33 cellular contexts compared by ENCODE assay signal in the genomic region with DNA sequence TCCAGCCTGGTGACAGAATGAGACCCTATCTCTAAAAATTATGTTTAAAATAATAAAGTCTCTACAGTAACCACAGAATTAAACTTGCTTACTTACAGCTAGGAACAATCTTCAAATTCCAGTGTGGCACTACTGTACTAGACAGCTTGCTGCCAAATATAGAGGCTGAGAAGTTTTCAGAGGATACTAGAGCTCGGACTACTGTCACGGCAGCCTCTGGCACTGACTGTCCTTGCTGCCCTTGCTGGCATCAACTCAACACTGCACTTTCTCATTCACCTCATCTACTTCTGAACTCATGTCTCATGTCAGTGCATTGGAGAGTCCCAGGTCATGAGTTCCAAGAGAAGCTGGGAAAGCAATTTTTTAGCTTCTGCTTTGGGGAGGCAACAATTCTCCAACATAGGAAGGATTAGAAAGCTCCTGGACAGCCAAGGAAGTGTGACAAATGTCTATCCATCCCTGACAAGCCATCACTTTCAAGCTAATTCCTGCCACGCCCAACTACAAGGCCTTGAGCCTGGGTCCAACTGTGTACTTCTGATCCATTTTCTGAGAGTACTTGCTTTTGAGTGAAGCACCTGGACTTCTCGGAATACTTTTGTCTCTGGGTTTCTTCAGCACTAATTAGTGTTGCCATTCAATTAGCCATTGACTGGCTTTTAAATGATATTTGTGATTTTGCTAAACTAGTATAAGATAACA.
"Had no signal": no experiment of that assay in that cellular context is flagged by ENCODE, and none has a peak within 500 bp of the region (broad histone marks: within the 10 kb centered on the region; RNA-seq: fewer than 3 reads in every experiment).

No MANE protein-coding gene starts in this region.

- H3K4me2 ChIP-seq: PC-9 had no signal

- H2AFZ ChIP-seq: PC-9 had no signal

- H3K36me3 ChIP-seq: brain microvascular endothelial cell, MG63, SJCRH30, WERI-Rb-1 had no signal

- H3K27me3 ChIP-seq: brain microvascular endothelial cell, MG63, SJCRH30 had no signal

- DNase-seq: activated CD4-positive, alpha-beta T cell treated with anti-CD3 and anti-CD28 coated beads, Interleukin-2, amount 10 ng/mL, durations not matched to agents 24 days and 14 days; activated CD4-positive, alpha-beta T cell treated with anti-CD3 and anti-CD28 coated beads, Interleukin-2, amount 50 U/mL, for 4 hours; activated CD8-positive, alpha-beta T cell treated with anti-CD3 and anti-CD28 coated beads for 36 hours; activated effector memory CD4-positive, alpha-beta T cell treated with anti-CD3 and anti-CD28 coated beads, Interleukin-2, amount 50 U/mL, for 16 hours; activated naive CD4-positive, alpha-beta T cell; activated naive CD4-positive, alpha-beta T cell treated with anti-CD3 and anti-CD28 coated beads, Interleukin-2, amount 50 U/mL, for 16 hours; activated naive CD8-positive, alpha-beta T cell treated with anti-CD3 and anti-CD28 coated beads for 36 hours; activated T-cell treated with anti-CD3 and anti-CD28 coated beads, Interleukin-2, amount 50 U/mL, for 1 hour; activated T-cell treated with anti-CD3 and anti-CD28 coated beads, Interleukin-2, amount 50 U/mL, for 72 hours; amniotic stem cell; aorta; brain microvascular endothelial cell; Kasumi-1; KG1; MG63; MV-4-11; NCI-H1092; NCI-H1417; NCI-H146; NCI-H187; NCI-H2081; NCI-H226; NCI-H446 treated with DMSO at 0.1 percent for 48 hours; NCI-H524; NK-92 treated with Interleukin-12 subunit alpha and Interleukin-12 subunit beta, amount 100 ng/mL, for 24 hours; PC-9; SHP77; SJCRH30; T1000; WERI-Rb-1 had no signal

- H3K4me1 ChIP-seq: SJCRH30 had no signal

- H3K4me3 ChIP-seq: MG63, PC-9, SJCRH30, SK-N-MC had no signal

- H3K27ac ChIP-seq: brain microvascular endothelial cell, PC-9, RWPE1, SJCRH30, SK-N-MC, WERI-Rb-1 had no signal

- H3K9me3 ChIP-seq: MG63, SJCRH30 had no signal

- ATAC-seq: activated CD8-positive, alpha-beta T cell treated with anti-CD3 and anti-CD28 coated beads for 36 hours; activated T-cell treated with anti-CD3 and anti-CD28 coated beads, Interleukin-2, amount 50 U/mL, for 72 hours; activated T-helper 17 cell treated with anti-CD3 and anti-CD28 coated beads, Interleukin-2, amount 50 U/mL, for 72 hours had no signal
